In the genomic region with DNA sequence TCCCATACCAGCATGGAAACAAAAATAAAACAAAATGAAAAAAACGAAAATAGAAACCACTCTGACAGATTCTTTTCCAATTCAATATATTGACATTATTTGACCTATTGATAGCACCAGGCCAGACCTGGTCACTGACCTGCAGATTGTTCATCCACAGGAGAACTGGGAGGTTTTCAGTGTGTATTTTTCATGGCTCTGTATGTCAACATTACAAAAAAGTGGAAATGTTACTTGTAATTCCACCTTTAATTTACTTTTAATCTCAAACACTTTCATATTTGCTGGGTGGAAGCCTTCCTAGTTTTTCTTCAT, we compare ENCODE assay signal across 10 cellular contexts. TPM values are rescaled to one million over a fixed set of nuclear protein-coding genes. Genes with fewer than 3 reads are reported as not detected.
DNase-seq lines count a peak whose midpoint lies in the region; ATAC-seq, FAIRE-seq and TF ChIP-seq lines count a peak whose summit lies in the region.
"Had no signal": no experiment of that assay in that cellular context is flagged by ENCODE, and none has a peak within 500 bp of the region (broad histone marks: within the 10 kb centered on the region; RNA-seq: fewer than 3 reads in every experiment).

No MANE protein-coding gene starts in this region.

- peaks cover 41% of the 10 kb centered on the region for H3K4me1 Mint-ChIP-seq in CD4-positive, alpha-beta T cell (ENCODE audit: low read depth)
- peaks cover 47 to 58% of the 10 kb centered on the region in 2 donors for H3K4me1 Mint-ChIP-seq in immature natural killer cell

- no peak for TF ChIP-seq CTCF in CD4-positive, alpha-beta T cell (IDR thresholded peaks at IDR 0.05)
- TF ChIP-seq CTCF in OCI-LY1 (IDR thresholded peaks at IDR 0.05; ENCODE audit: low read length) (no peak), left lung (IDR thresholded peaks at IDR 0.05) (no peak)

- no peaks in the 10 kb centered on the region for H3K9me3 Mint-ChIP-seq in CD4-positive, alpha-beta T cell
- H3K9me3 Mint-ChIP-seq in immature natural killer cell: no peaks in the 10 kb centered on the region

- intact Hi-C loops in CD4-positive, alpha-beta T cell (cut with DNase I, micrococcal nuclease): loop anchor here (5.0 to 10.0 kb wide), 2 partner anchors 41 to 218 kb away; a partner anchor contains a TSS
- intact Hi-C loops in left lung (cut with DNase I): no loop called here

- no peaks in the 10 kb centered on the region for H3K9me2 ChIP-seq in OCI-LY1 (ENCODE audit: low read depth, low read length)

- no peaks in the 10 kb centered on the region for H3K27me3 ChIP-seq in CD4-positive, alpha-beta T cell (ENCODE audit: control insufficient read depth, insufficient read depth, low read length)
- H3K27me3 ChIP-seq in OCI-LY1 (ENCODE audit: insufficient read depth, low read length): no peaks in the 10 kb centered on the region
- H3K27me3 ChIP-seq in left lung: no peaks in the 10 kb centered on the region

- peak overlapping the region; percentile 67 for H3K27ac Mint-ChIP-seq in CD4-positive, alpha-beta T cell
- H3K27ac Mint-ChIP-seq in immature natural killer cell: peak overlapping the region; percentile 76 to 92 (median 84)

- ATAC-seq in CD4-positive, alpha-beta T cell (ENCODE audit: poor library complexity): no peak
- ATAC-seq in GM21423 (IDR thresholded peaks at IDR 0.05; ENCODE audit: unreplicated experiment): peak; percentile 3
- no peak for ATAC-seq in left lung

- DNase-seq in CD4-positive, alpha-beta T cell: no peak
- no peak for DNase-seq in immature natural killer cell
- DNase-seq in UCSD-AML1 (lab: John Stamatoyannopoulos, UW; ENCODE audit: unreplicated experiment): no peak
- no peak for DNase-seq in RCC 7860 (ENCODE audit: low spot score)
- no peak for DNase-seq in left lung
- no peak for DNase-seq in activated effector memory CD4-positive, alpha-beta T cell treated with anti-CD3 and anti-CD28 coated beads, Interleukin-2, amount 50 U/mL, for 16 hours
- DNase-seq: DMS79 treated with DMSO at 0.1 percent for 48 hours, NCI-H1436 had no signal

- H2AFZ ChIP-seq in OCI-LY1 (ENCODE audit: low read length): no peak overlapping the region

- no peaks in the 10 kb centered on the region for H3F3A ChIP-seq in OCI-LY1 (ENCODE audit: insufficient read depth, low read length)

- no peak overlapping the region for H3K4me3 ChIP-seq in OCI-LY1 (ENCODE audit: low read depth, low read length, poor library complexity, severe bottlenecking)
- H3K4me3 ChIP-seq in left lung: no peak overlapping the region

- peak overlapping the region; percentile 44 for H3K9ac ChIP-seq in OCI-LY1 (ENCODE audit: low read length)

- H3K36me3 ChIP-seq in OCI-LY1 (ENCODE audit: insufficient read depth, low read length) (no peaks in the 10 kb centered on the region), left lung (no peaks in the 10 kb centered on the region)

- peak overlapping the region; percentile 36 for H3K4me3 Mint-ChIP-seq in CD4-positive, alpha-beta T cell
- peak overlapping the region; percentile 50 to 81 (median 63) for H3K4me3 Mint-ChIP-seq in immature natural killer cell

- H4K20me1 ChIP-seq in OCI-LY1 (ENCODE audit: insufficient read depth, low read length): no peaks in the 10 kb centered on the region

- peak overlapping the region; percentile 46; the same call in 1 of the 2 replicates for H3K4me2 ChIP-seq in OCI-LY1 (ENCODE audit: low read length)

- peaks cover 37% of the 10 kb centered on the region for H3K4me1 ChIP-seq in OCI-LY1 (ENCODE audit: insufficient read depth, low read length, severe bottlenecking)
- peaks cover 0 to 17% of the 10 kb centered on the region in 2 donors for H3K4me1 ChIP-seq in left lung

- no peaks in the 10 kb centered on the region for H3K79me2 ChIP-seq in OCI-LY1 (ENCODE audit: insufficient read depth, low read length)

- no peaks in the 10 kb centered on the region for H3K36me3 Mint-ChIP-seq in CD4-positive, alpha-beta T cell (ENCODE audit: low read depth)
- H3K36me3 Mint-ChIP-seq in immature natural killer cell: no peaks in the 10 kb centered on the region

- no peak for FAIRE-seq in RCC 7860 (lab: Jason Lieb, UNC)

- no peak overlapping the region for H3K27ac ChIP-seq in CD4-positive, alpha-beta T cell (ENCODE audit: low read depth, low read length)
- peak overlapping the region; percentile 70 for H3K27ac ChIP-seq in OCI-LY1 (ENCODE audit: low read depth, low read length, poor library complexity, severe bottlenecking)
- no peak overlapping the region for H3K27ac ChIP-seq in left lung

- CTCF ChIA-PET in CD4-positive, alpha-beta T cell (lab: Charles Lee): interaction anchor here (0.8 kb wide), 1 partner anchor 10 kb away, joined by 3 read pairs; no protein-coding TSS in a partner anchor

- H3K9me3 ChIP-seq in CD4-positive, alpha-beta T cell (ENCODE audit: control insufficient read depth, low read length): no peaks in the 10 kb centered on the region
- H3K9me3 ChIP-seq in OCI-LY1 (ENCODE audit: low read length) (no peaks in the 10 kb centered on the region), left lung (no peaks in the 10 kb centered on the region)

- no peaks in the 10 kb centered on the region for H3K27me3 Mint-ChIP-seq in CD4-positive, alpha-beta T cell
- peaks cover 4 to 7% (median 5%) of the 10 kb centered on the region in 3 donors for H3K27me3 Mint-ChIP-seq in immature natural killer cell (ENCODE audit: low read depth in 3 of 3)

- POLR2A ChIA-PET in CD4-positive, alpha-beta T cell (lab: Charles Lee): interaction anchor here (0.7 to 1.0 kb wide), 2 partner anchors 10 to 96 kb away, joined by 3 to 4 read pairs; no protein-coding TSS in a partner anchor

RNA-seq across cellular contexts. Expression of a gene that starts 2.9 kb away (rescaled TPM):
- total RNA-seq in CD4-positive, alpha-beta T cell: 1 to 10 TPM; 3.1 to 4.5 TPM
- polyA plus RNA-seq in immature natural killer cell: under 1 TPM in 1 of 3 donors, not detected in 2; 0.16 TPM
- 1 to 10 TPM; 4.5 to 9.7 TPM for total RNA-seq in left lung

RNA-seq across cellular contexts. Expression of a gene that starts 43.0 kb away (rescaled TPM):
- total RNA-seq in CD4-positive, alpha-beta T cell: 10 to 100 TPM; 78.1 to 78.7 TPM
- polyA plus RNA-seq in immature natural killer cell: 10 to 100 TPM; 15.0 to 30.4 (median 18.0) TPM
- total RNA-seq in left lung: 10 to 100 TPM; 15.8 to 22.3 TPM

RNA-seq across cellular contexts. Expression of a gene that starts 55.3 kb away (rescaled TPM):
- 10 to 100 TPM; 45.6 to 48.1 TPM for total RNA-seq in CD4-positive, alpha-beta T cell
- 10 to 100 TPM; 48.8 to 96.3 (median 72.2) TPM for polyA plus RNA-seq in immature natural killer cell
- 100 to 1,000 TPM in 1 of 2 donors, 10 to 100 TPM in 1; 88.8 to 126 TPM for total RNA-seq in left lung

Comparison
In these comparisons a context has a peak if more than half of its experiments do, and no peak if none do; other contexts are left out.
1. intact Hi-C loops: an anchor here in CD4-positive, alpha-beta T cell (5.0 to 10.0 kb wide); none called in left lung.